ENCODE assay signal across 29 cellular contexts in the genomic region with DNA sequence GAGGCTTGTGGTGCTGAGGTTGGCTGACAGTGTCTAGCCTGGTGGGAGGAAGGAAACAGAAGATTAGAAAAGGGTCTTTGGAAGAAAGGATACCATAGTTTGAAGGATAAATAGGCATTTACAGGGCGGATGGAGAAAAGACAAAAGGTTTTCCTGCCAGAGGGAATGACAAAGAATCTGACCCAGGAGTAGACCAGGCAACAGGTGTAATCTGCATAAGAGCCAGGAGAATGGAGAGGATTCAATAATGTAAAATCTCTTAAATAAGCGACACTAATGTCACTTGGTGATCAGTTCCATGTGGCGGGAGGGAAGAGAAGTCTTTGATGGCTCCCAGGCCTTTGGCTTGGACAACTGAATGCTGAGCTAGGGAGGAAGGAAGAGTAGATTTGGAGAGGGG. TPM values are rescaled to one million over a fixed set of nuclear protein-coding genes. Genes with fewer than 3 reads are reported as not detected.
"Had no signal": no experiment of that assay in that cellular context is flagged by ENCODE, and none has a peak within 500 bp of the region (broad histone marks: within the 10 kb centered on the region; RNA-seq: fewer than 3 reads in every experiment).

No MANE protein-coding gene starts in this region.

- H3K27ac ChIP-seq: left lung, pancreas, prostate gland, skin epidermis, suprapubic skin, thoracic aorta, tibial artery, upper lobe of right lung had no signal

- H3K36me3 ChIP-seq: pancreas, prostate gland had no signal

- H3K9me3 ChIP-seq: left lung, mucosa of descending colon, pancreas, prostate gland, suprapubic skin, thoracic aorta, tibial artery, upper lobe of right lung had no signal

- H3K27me3 Mint-ChIP-seq: naive thymus-derived CD4-positive, alpha-beta T cell; natural killer cell treated with Interleukin-12 subunit alpha and Interleukin-12 subunit beta and Interleukin-15 and Interleukin-18, amount 100 ng/mL, for 72 hours; stimulated activated naive CD8-positive, alpha-beta T cell treated with anti-CD3 and anti-CD28 coated beads, Interleukin-15, Interleukin-2, amounts not matched to agents 100 ng/mL and 50 ng/mL, for 24 hours had no signal

- H3K4me1 Mint-ChIP-seq: immature natural killer cell had no signal

- DNase-seq: hypothalamus; immature natural killer cell; kidney; left colon; left lung; midbrain; mucosa of descending colon; naive thymus-derived CD4-positive, alpha-beta T cell; nucleus accumbens; pancreas; posterior cingulate gyrus; retina; right cardiac atrium; stimulated activated CD4-positive, alpha-beta T cell treated with anti-CD3 and anti-CD28 coated beads, Interleukin-12 subunit alpha, Interleukin-12 subunit beta, amount 100 ng/mL, for 4 hours; stimulated activated CD4-positive, alpha-beta T cell treated with anti-CD3 and anti-CD28 coated beads, Interleukin-15, amount 100 ng/mL, for 24 hours; stimulated activated CD4-positive, alpha-beta T cell treated with anti-CD3 and anti-CD28 coated beads, Interleukin-2, amount 100 ng/mL, for 24 hours; stimulated activated CD4-positive, alpha-beta T cell treated with anti-CD3 and anti-CD28 coated beads, Interleukin-4, amount 100 ng/mL, for 1 hour; stimulated activated naive CD4-positive, alpha-beta T cell; tibial artery; trophoblast cell; upper lobe of right lung had no signal

- H3K27ac Mint-ChIP-seq: natural killer cell treated with Interleukin-12 subunit alpha and Interleukin-12 subunit beta and Interleukin-15 and Interleukin-18, amount 100 ng/mL, for 72 hours; stimulated activated naive CD8-positive, alpha-beta T cell treated with anti-CD3 and anti-CD28 coated beads, Interleukin-15, Interleukin-2, amounts not matched to agents 100 ng/mL and 50 ng/mL, for 24 hours had no signal

- H3K9me3 Mint-ChIP-seq: immature natural killer cell; naive thymus-derived CD4-positive, alpha-beta T cell; natural killer cell treated with Interleukin-12 subunit alpha and Interleukin-12 subunit beta and Interleukin-15 and Interleukin-18, amount 100 ng/mL, for 72 hours; stimulated activated naive CD8-positive, alpha-beta T cell treated with anti-CD3 and anti-CD28 coated beads, Interleukin-15, Interleukin-2, amounts not matched to agents 100 ng/mL and 50 ng/mL, for 24 hours had no signal

- H3K4me1 ChIP-seq: left lung, pancreas, prostate gland, suprapubic skin, tibial artery, upper lobe of right lung had no signal

- ATAC-seq: left colon; left lung; mucosa of descending colon; naive thymus-derived CD4-positive, alpha-beta T cell; natural killer cell treated with Interleukin-12 subunit alpha and Interleukin-12 subunit beta and Interleukin-15 and Interleukin-18, amount 100 ng/mL, for 72 hours; pancreas; right cardiac atrium; sciatic nerve; upper lobe of right lung had no signal

- H3K36me3 Mint-ChIP-seq: natural killer cell treated with Interleukin-12 subunit alpha and Interleukin-12 subunit beta and Interleukin-15 and Interleukin-18, amount 100 ng/mL, for 72 hours had no signal

- H3K4me3 Mint-ChIP-seq: immature natural killer cell; naive thymus-derived CD4-positive, alpha-beta T cell; natural killer cell treated with Interleukin-12 subunit alpha and Interleukin-12 subunit beta and Interleukin-15 and Interleukin-18, amount 100 ng/mL, for 72 hours; stimulated activated naive CD8-positive, alpha-beta T cell treated with anti-CD3 and anti-CD28 coated beads, Interleukin-15, Interleukin-2, amounts not matched to agents 100 ng/mL and 50 ng/mL, for 24 hours had no signal

- H3K4me3 ChIP-seq: left lung, lung, mucosa of descending colon, pancreas, prostate gland, skin epidermis, suprapubic skin, thoracic aorta, tibial artery, upper lobe of right lung had no signal

- H3K27me3 ChIP-seq: left lung, pancreas, suprapubic skin, tibial artery, upper lobe of right lung had no signal

RNA-seq across cellular contexts. Expression of a gene that starts 15.0 kb away (rescaled TPM):
- polyA plus RNA-seq: immature natural killer cell; naive thymus-derived CD4-positive, alpha-beta T cell had no signal
